ENCODE assay signal across 8 cellular contexts in genomic region chr12:52243774-52244614, GRCh38. TPM values are rescaled to one million over a fixed set of nuclear protein-coding genes. Genes with fewer than 3 reads are reported as not detected.
DNase-seq lines count a peak whose midpoint lies in the region; ATAC-seq lines count a peak whose summit lies in the region.

No MANE protein-coding gene starts in this region.

- DNase-seq in A172 (ENCODE audit: low spot score) (peak; percentile 96), NCI-H446 (lab: John Stamatoyannopoulos, UW) (peak; percentile 30 to 68), activated T-cell treated with anti-CD3 and anti-CD28 coated beads for 24 hours (ENCODE audit: low read depth) (peak; percentile 63), fibroblast of peridontal ligament (ENCODE audit: extremely low read depth) (peak; percentile 86), renal cortical epithelial cell (ENCODE audit: low read depth) (peak; percentile 95), pons (ENCODE audit: low spot score) (no peak)

- ATAC-seq in GM18508 (IDR thresholded peaks at IDR 0.05; ENCODE audit: insufficient read depth, unreplicated experiment) (peak; percentile 65), HG02938 (IDR thresholded peaks at IDR 0.05; ENCODE audit: unreplicated experiment) (peak; percentile 89)

RNA-seq across cellular contexts. Expression of gene KRT7, which starts 11.0 kb away (rescaled TPM):
- total RNA-seq in A172 (2014; rRNA removed; shearing (Covaris generic)), result 13.8 and 16.1 TPM in 2 replicates
- 124 and 2,408 TPM in 2 replicates for total RNA-seq in renal cortical epithelial cell

RNA-seq across cellular contexts. Expression of gene KRT86, which starts 30.5 kb away (rescaled TPM):
- 1.5 and 1.6 TPM in 2 replicates for total RNA-seq in A172 (2014; rRNA removed; shearing (Covaris generic))
- 0.05 and 2.4 TPM in 2 replicates for total RNA-seq in renal cortical epithelial cell

RNA-seq across cellular contexts. Expression of gene KRT81, which starts 47.3 kb away (rescaled TPM):
- 59.0 and 66.4 TPM in 2 replicates for total RNA-seq in A172 (2014; rRNA removed; shearing (Covaris generic))
- total RNA-seq in renal cortical epithelial cell, result 48.3 TPM in 1 of 2 replicates, not detected in the other

RNA-seq across cellular contexts. Expression of gene KRT80, which starts 52.2 kb away (rescaled TPM):
- total RNA-seq in A172 (2014; rRNA removed; shearing (Covaris generic)), result 65.2 and 75.2 TPM in 2 replicates
- total RNA-seq in renal cortical epithelial cell, result 26.3 and 27.3 TPM in 2 replicates
